16 cellular contexts compared by ENCODE assay signal in genomic region chr5:73648490-73648889, GRCh38. TPM values are rescaled to one million over a fixed set of nuclear protein-coding genes. Genes with fewer than 3 reads are reported as not detected.
DNase-seq lines count a peak whose midpoint lies in the region; ATAC-seq and TF ChIP-seq lines count a peak whose summit lies in the region.
"Had no signal": no experiment of that assay in that cellular context is flagged by ENCODE, and none has a peak within 500 bp of the region (broad histone marks: within the 10 kb centered on the region; RNA-seq: fewer than 3 reads in every experiment).

No MANE protein-coding gene starts in this region.

- H3K14ac ChIP-seq in IMR-90 (replicated peaks; ENCODE audit: low read depth, low read length) = no peak overlapping the region

- H3K4me2 ChIP-seq in IMR-90 (ENCODE audit: low read depth, low read length) = no peak overlapping the region
- peak overlapping the region; percentile 10 for H3K4me2 ChIP-seq in mammary epithelial cell (ENCODE audit: insufficient read depth, low read depth, low read length)
- H3K4me2 ChIP-seq: A549 had no signal

- no CpG with 5 or more reads among the region's 1 CpG for WGBS in IMR-90 (ENCODE audit: extremely low coverage in 2 of 2, insufficient read length in 1 of 2), 2 experiments
- 91% methylated on average over 1 of the region's 1 CpG for WGBS in mammary epithelial cell (ENCODE audit: low coverage, missing lambda C conversion rate)
- WGBS in gastroesophageal sphincter (ENCODE audit: low coverage in 1 of 2), 2 donors = 63 to 83% methylated on average over 1 of the region's 1 CpG

- no peaks in the 10 kb centered on the region for H4K20me1 ChIP-seq in IMR-90 (ENCODE audit: insufficient read depth, low read length)
- no peaks in the 10 kb centered on the region for H4K20me1 ChIP-seq in mammary epithelial cell (ENCODE audit: insufficient read depth, low read length)

- no peak for TF ChIP-seq POLR2A in IMR-90 (IDR thresholded peaks at IDR 0.05; ENCODE audit: low read depth, low read length)
- TF ChIP-seq POLR2A in gastroesophageal sphincter (IDR thresholded peaks at IDR 0.05) = no peak
- no peak for TF ChIP-seq POLR2A in vagina (IDR thresholded peaks at IDR 0.05)

- H2AK9ac ChIP-seq in IMR-90 (replicated peaks; ENCODE audit: low read depth, low read length, poor library complexity) = no peak overlapping the region

- no peak overlapping the region for H2AK5ac ChIP-seq in IMR-90 (ENCODE audit: low read depth, low read length)

- BruUV-seq in IMR-90 (replicated peaks; lab: Mats Ljungman, UMichigan) (no TSS peak), mammary epithelial cell (replicated peaks; lab: Mats Ljungman, UMichigan) (no TSS peak)

- H2BK20ac ChIP-seq in IMR-90 (ENCODE audit: low read depth, low read length) = no peak overlapping the region

- POLR2A ChIA-PET in IMR-90 (lab: Charles Lee; ENCODE audit: unreplicated experiment) = no interaction called here

- H3K79me2 ChIP-seq in mammary epithelial cell (ENCODE audit: insufficient read depth, low read length) = peaks cover 98% of the 10 kb centered on the region

- H3K56ac ChIP-seq in IMR-90 (ENCODE audit: extremely low read depth, insufficient read depth, low read length) = no peak overlapping the region

- H3K4me3 ChIP-seq in IMR-90 (ENCODE audit: insufficient read depth, low read depth, low read length) = no peak overlapping the region
- no peak overlapping the region for H3K4me3 ChIP-seq in mammary epithelial cell (replicated peaks in 1 of 3; ENCODE audit: insufficient read depth in 1 of 3, low read depth in 2 of 3, low read length in 3 of 3)
- no peak overlapping the region for H3K4me3 ChIP-seq in gastroesophageal sphincter
- H3K4me3 ChIP-seq in vagina = no peak overlapping the region
- H3K4me3 ChIP-seq: A549, HAP-1 had no signal

- H3K36me3 Mint-ChIP-seq in type B pancreatic cell = peaks cover 10% of the 10 kb centered on the region
- H3K36me3 Mint-ChIP-seq: CD4-positive, alpha-beta memory T cell had no signal

- dilution Hi-C loops in IMR-90 (cut with HindIII; ENCODE audit: low sequenced_read_pairs, unreplicated experiment) = no loop called here
- dilution Hi-C loops in mammary epithelial cell (cut with HindIII; ENCODE audit: low sequenced_read_pairs) = no loop called here

- no peak overlapping the region for H3K27ac ChIP-seq in IMR-90 (ENCODE audit: insufficient read depth, low read length)
- H3K27ac ChIP-seq in mammary epithelial cell (ENCODE audit: insufficient read depth, low read depth, low read length) = peak overlapping the region; percentile 63
- H3K27ac ChIP-seq in foreskin keratinocyte = peak overlapping the region; percentile 62
- H3K27ac ChIP-seq in gastroesophageal sphincter = no peak overlapping the region
- H3K27ac ChIP-seq in vagina = no peak overlapping the region
- H3K27ac ChIP-seq: A549, C4-2B had no signal

- no peak for TF ChIP-seq RAD21 in IMR-90 (IDR thresholded peaks at IDR 0.05; ENCODE audit: low read length)

- H2AFZ ChIP-seq in IMR-90 (replicated peaks; ENCODE audit: low read length, poor library complexity) (no peak overlapping the region), mammary epithelial cell (ENCODE audit: low read depth, low read length) (no peak overlapping the region)

- H3K36me3 ChIP-seq in IMR-90 (ENCODE audit: control insufficient read depth, insufficient read depth, low read length) (no peaks in the 10 kb centered on the region), mammary epithelial cell (ENCODE audit: insufficient read depth, low read length) (no peaks in the 10 kb centered on the region), gastroesophageal sphincter (no peaks in the 10 kb centered on the region), vagina (no peaks in the 10 kb centered on the region)
- H3K36me3 ChIP-seq: HAP-1 had no signal

- H4K5ac ChIP-seq in IMR-90 (ENCODE audit: low read depth, low read length) = no peak overlapping the region

- H3K18ac ChIP-seq in IMR-90 (ENCODE audit: low read depth, low read length) = no peak overlapping the region

- 0 out of 2 replicates have a peak overlapping the region, but pooled peaks have one; percentile 1 for H3K23ac ChIP-seq in IMR-90 (ENCODE audit: low read depth, low read length)

- H3K4ac ChIP-seq in IMR-90 (ENCODE audit: low read depth, low read length) = no peak overlapping the region

- peak overlapping the region; percentile 63 for H3K4me3 Mint-ChIP-seq in type B pancreatic cell
- H3K4me3 Mint-ChIP-seq: CD4-positive, alpha-beta memory T cell had no signal

- ATAC-seq in IMR-90 (ENCODE audit: low read depth) = no peak
- peak; percentile 9 for ATAC-seq in foreskin keratinocyte
- ATAC-seq in left lobe of liver = no peak
- ATAC-seq in gastroesophageal sphincter = no peak
- ATAC-seq: A549 had no signal

- H3K27me3 Mint-ChIP-seq in type B pancreatic cell = peaks cover 3% of the 10 kb centered on the region

- no peaks in the 10 kb centered on the region for H3K9me3 ChIP-seq in IMR-90 (ENCODE audit: control insufficient read depth, insufficient read depth, low read length)
- no peaks in the 10 kb centered on the region for H3K9me3 ChIP-seq in mammary epithelial cell (replicated peaks; ENCODE audit: insufficient read depth, low read length)
- H3K9me3 ChIP-seq in gastroesophageal sphincter = no peaks in the 10 kb centered on the region
- H3K9me3 ChIP-seq in vagina = no peaks in the 10 kb centered on the region
- H3K9me3 ChIP-seq: A549, BE2C, HAP-1 had no signal

- H2BK15ac ChIP-seq in IMR-90 (ENCODE audit: low read depth, low read length) = no peak overlapping the region

- in situ Hi-C loops in IMR-90 (cut with MboI; ENCODE audit: low sequenced_read_pairs) (no loop called here), mammary epithelial cell (cut with MboI; ENCODE audit: low sequenced_read_pairs in 2 of 2) (no loop called here)

- peaks cover 14% of the 10 kb centered on the region for H3K9me3 Mint-ChIP-seq in type B pancreatic cell
- H3K9me3 Mint-ChIP-seq: CD4-positive, alpha-beta memory T cell had no signal

- H3K4me1 Mint-ChIP-seq in type B pancreatic cell (ENCODE audit: unreplicated experiment) = peaks cover 18% of the 10 kb centered on the region
- H3K4me1 Mint-ChIP-seq: CD4-positive, alpha-beta memory T cell had no signal

- no peak for DNase-seq in IMR-90
- DNase-seq in mammary epithelial cell = peak; percentile 53
- DNase-seq in foreskin keratinocyte = peak; percentile 50 to 71
- no peak for DNase-seq in type B pancreatic cell (ENCODE audit: extremely low spot score, unreplicated experiment)
- no peak for DNase-seq in left lobe of liver (ENCODE audit: low spot score)
- no peak for DNase-seq in vagina (ENCODE audit: extremely low spot score in 2 of 2)
- DNase-seq: BE2C; CD4-positive, alpha-beta memory T cell; DMS153; DND-41; GDM1; GOT3 had no signal

- peaks cover 9% of the 10 kb centered on the region for H3K9me1 ChIP-seq in IMR-90 (ENCODE audit: insufficient read depth, low read length)

- no peak overlapping the region for H2BK5ac ChIP-seq in IMR-90 (ENCODE audit: low read depth, low read length, poor library complexity, severe bottlenecking)

- intact Hi-C loops in IMR-90 (cut with micrococcal nuclease) = no loop called here
- intact Hi-C loops in mammary epithelial cell (cut with micrococcal nuclease) = loop anchor here (1.0 kb wide), 1 partner anchor 8 kb away; no protein-coding TSS in a partner anchor
- intact Hi-C loops in vagina (cut with DNase I) = no loop called here

- peaks cover 28 to 56% of the 10 kb centered on the region in 2 experiments for H3K79me1 ChIP-seq in IMR-90 (ENCODE audit: low read depth in 1 of 2, low read length in 2 of 2)

- no peak for TF ChIP-seq EP300 in gastroesophageal sphincter (IDR thresholded peaks at IDR 0.05)

- no peak for TF ChIP-seq CTCF in IMR-90 (conservative IDR thresholded peaks at IDR 0.05; ENCODE audit: low read depth, low read length)
- TF ChIP-seq CTCF in mammary epithelial cell (conservative IDR thresholded peaks at IDR 0.05 in 1 of 2, IDR thresholded peaks at IDR 0.05 in 1 of 2; ENCODE audit: extremely low read depth in 1 of 2, insufficient read depth in 1 of 2, low read depth in 1 of 2, low read length in 2 of 2) = no peak
- TF ChIP-seq CTCF in foreskin keratinocyte (conservative IDR thresholded peaks at IDR 0.05) = no peak
- TF ChIP-seq CTCF in type B pancreatic cell (conservative IDR thresholded peaks at IDR 0.05) = no peak
- TF ChIP-seq CTCF in gastroesophageal sphincter (IDR thresholded peaks at IDR 0.05) = no peak
- no peak for TF ChIP-seq CTCF in vagina (IDR thresholded peaks at IDR 0.05)

- H3K27ac Mint-ChIP-seq in type B pancreatic cell = peak overlapping the region; percentile 91
- H3K27ac Mint-ChIP-seq: CD4-positive, alpha-beta memory T cell had no signal

- no peak overlapping the region for H4K8ac ChIP-seq in IMR-90 (ENCODE audit: low read depth in 2 of 2, low read length in 2 of 2)

- H3K27me3 ChIP-seq in IMR-90 (ENCODE audit: control insufficient read depth, insufficient read depth, low read length) (no peaks in the 10 kb centered on the region), mammary epithelial cell (ENCODE audit: insufficient read depth, low read length) (no peaks in the 10 kb centered on the region), foreskin keratinocyte (no peaks in the 10 kb centered on the region), gastroesophageal sphincter (no peaks in the 10 kb centered on the region), vagina (no peaks in the 10 kb centered on the region)
- H3K27me3 ChIP-seq: BE2C had no signal

- no peak overlapping the region for H2BK120ac ChIP-seq in IMR-90 (ENCODE audit: low read depth, low read length)

- CTCF ChIA-PET in IMR-90 (lab: Yijun Ruan, JAX) (no interaction called here), mammary epithelial cell (lab: Charles Lee; ENCODE audit: low non-redundant PET) (no interaction called here)

- no peak overlapping the region for H4K91ac ChIP-seq in IMR-90 (ENCODE audit: insufficient read depth, low read depth, low read length)

- peaks cover 4% of the 10 kb centered on the region; the same call in 1 of the 2 replicates for H3K4me1 ChIP-seq in IMR-90 (ENCODE audit: control insufficient read depth, insufficient read depth, low read length)
- peaks cover 65% of the 10 kb centered on the region for H3K4me1 ChIP-seq in mammary epithelial cell (ENCODE audit: insufficient read depth, low read length)
- peaks cover 87% of the 10 kb centered on the region for H3K4me1 ChIP-seq in foreskin keratinocyte
- H3K4me1 ChIP-seq in gastroesophageal sphincter = no peaks in the 10 kb centered on the region
- H3K4me1 ChIP-seq in vagina = peaks cover 5% of the 10 kb centered on the region
- H3K4me1 ChIP-seq: HAP-1 had no signal

- H3K9ac ChIP-seq in IMR-90 (ENCODE audit: low read depth, low read length) = no peak overlapping the region
- H3K9ac ChIP-seq in mammary epithelial cell (ENCODE audit: insufficient read depth, low read length) = no peak overlapping the region

RNA-seq across cellular contexts. Expression of gene ARHGEF28, which starts 22.5 kb away (rescaled TPM):
- total RNA-seq in IMR-90 (2012; rRNA removed) = 13.9 and 16.0 TPM in 2 replicates
- polyA plus RNA-seq in IMR-90 (2012; rRNA removed) = 3.6 TPM in 2 replicates
- polyA plus RNA-seq in IMR-90 (2012; cell fraction: cytosol; rRNA removed) = 1.3 and 1.6 TPM in 2 replicates
- polyA plus RNA-seq in IMR-90 (2012; cell fraction: nucleus; rRNA removed; ENCODE audit: low replicate concordance) = 9.9 and 15.0 TPM in 2 replicates
- 10 to 100 TPM; 74.0 to 96.1 TPM for total RNA-seq in mammary epithelial cell
- polyA plus RNA-seq in mammary epithelial cell = 7.5 TPM
- polyA minus RNA-seq in mammary epithelial cell = 49.6 TPM
- total RNA-seq in foreskin keratinocyte = 84.1 and 134 TPM in 2 replicates
- polyA plus RNA-seq in foreskin keratinocyte = 38.0 and 55.7 TPM in 2 replicates
- total RNA-seq in type B pancreatic cell (ENCODE audit: low replicate concordance) = 24.9 and 44.1 TPM in 2 replicates
- 14.4 TPM for total RNA-seq in left lobe of liver
- total RNA-seq in gastroesophageal sphincter = 10 to 100 TPM; 16.9 to 29.7 (median 25.7) TPM
- 41.0 TPM for total RNA-seq in vagina
- total RNA-seq: CD4-positive, alpha-beta memory T cell had no signal
- polyA plus RNA-seq: CD4-positive, alpha-beta memory T cell had no signal

Comparison
In these comparisons a context has a peak if more than half of its experiments do, and no peak if none do; other contexts are left out.
1. DNase-seq: peak in mammary epithelial cell (single experiment) and foreskin keratinocyte (2 of 2); none in IMR-90 (single experiment), type B pancreatic cell (single experiment), left lobe of liver (single experiment) and vagina (0 of 2).
2. H3K27ac ChIP-seq: peak in mammary epithelial cell (single experiment) and foreskin keratinocyte (single experiment); none in IMR-90 (single experiment), gastroesophageal sphincter (0 of 4) and vagina (single experiment).